18 cellular contexts compared by ENCODE assay signal in the genomic region with DNA sequence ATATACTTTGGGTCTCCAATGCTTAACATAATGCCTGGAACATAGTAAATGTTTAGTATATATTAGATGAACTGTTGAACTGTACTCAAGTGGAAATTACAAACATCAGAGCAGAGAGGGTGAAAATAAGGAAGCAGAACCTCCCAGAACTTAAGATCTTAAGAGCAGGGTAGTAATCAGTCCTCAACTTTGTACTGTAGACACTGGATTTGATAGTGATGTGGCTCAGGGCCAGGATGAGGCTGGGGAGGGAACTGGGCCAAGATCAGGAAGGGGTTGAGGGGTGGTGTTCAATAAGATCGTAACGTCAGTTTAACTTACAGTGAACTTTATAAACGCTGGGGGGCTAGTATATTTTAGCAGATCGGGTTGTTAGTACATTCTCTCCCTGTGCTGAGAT.
"Had no signal": no experiment of that assay in that cellular context is flagged by ENCODE, and none has a peak within 500 bp of the region (broad histone marks: within the 10 kb centered on the region; RNA-seq: fewer than 3 reads in every experiment).

No MANE protein-coding gene starts in this region.

- H3K9me3 ChIP-seq: thoracic aorta had no signal

- ATAC-seq: activated CD4-positive, alpha-beta T cell treated with anti-CD3 and anti-CD28 coated beads for 36 hours; activated T-helper 17 cell treated with anti-CD3 and anti-CD28 coated beads, Interleukin-2, amount 50 U/mL, for 72 hours; foreskin keratinocyte; left lobe of liver; stimulated activated naive B cell treated with anti-CD40 and anti-IgM and Interleukin-4, amounts not matched to agents 10 μg/mL and 1 μg/mL and 100 μg/mL, for 72 hours; WTC11 had no signal

- H3K4me1 ChIP-seq: foreskin keratinocyte had no signal

- H3K36me3 ChIP-seq: thoracic aorta had no signal

- H3K27me3 ChIP-seq: foreskin keratinocyte had no signal

- H3K27ac ChIP-seq: epithelial cell of prostate, foreskin keratinocyte, thoracic aorta had no signal

- DNase-seq: activated CD4-positive, alpha-beta memory T cell treated with anti-CD3 and anti-CD28 coated beads for 36 hours; activated CD4-positive, alpha-beta T cell treated with anti-CD3 and anti-CD28 coated beads for 36 hours; activated naive CD4-positive, alpha-beta T cell treated with Interleukin-2 at 50 U/mL for 16 hours; activated naive CD8-positive, alpha-beta T cell treated with anti-CD3 and anti-CD28 coated beads, Interleukin-2, amount 10 ng/mL, durations not matched to agents 7 days and 5 days; activated T-cell treated with anti-CD3 and anti-CD28 coated beads for 4 hours; amygdala; endodermal cell; foreskin keratinocyte; hippocampal formation; islet precursor cell; retina; stimulated activated naive B cell treated with anti-CD40 and anti-IgM and Interleukin-4, amounts not matched to agents 10 μg/mL and 1 μg/mL and 100 μg/mL, for 72 hours had no signal

- FAIRE-seq: colon had no signal

- H3K4me3 ChIP-seq: thoracic aorta had no signal
